Comparison of ENCODE assay signal across 10 cellular contexts in genomic region chr3:136730595-136731273, GRCh38. TPM values are rescaled to one million over a fixed set of nuclear protein-coding genes. Genes with fewer than 3 reads are reported as not detected.
DNase-seq lines count a peak whose midpoint lies in the region; ATAC-seq and TF ChIP-seq lines count a peak whose summit lies in the region.
"Had no signal": no experiment of that assay in that cellular context is flagged by ENCODE, and none has a peak within 500 bp of the region (broad histone marks: within the 10 kb centered on the region; RNA-seq: fewer than 3 reads in every experiment).

No MANE protein-coding gene starts in this region.

- H3K4me1 Mint-ChIP-seq in activated T-cell treated with anti-CD3 and anti-CD28 coated beads, Interleukin-2, amount 50 U/mL, for 72 hours (ENCODE audit: low read depth), result peaks cover 66% of the 10 kb centered on the region
- H3K4me1 Mint-ChIP-seq in activated B cell treated with CpG ODN at 0.5 μM for 24 hours, result peaks cover 75% of the 10 kb centered on the region
- peaks cover 81% of the 10 kb centered on the region for H3K4me1 Mint-ChIP-seq in stimulated activated naive CD8-positive, alpha-beta T cell treated with anti-CD3 and anti-CD28 coated beads, Interleukin-15, Interleukin-2, amounts not matched to agents 100 ng/mL and 50 ng/mL, for 24 hours (ENCODE audit: low read depth)

- peak overlapping the region; percentile 14 for H3K27ac Mint-ChIP-seq in activated T-cell treated with anti-CD3 and anti-CD28 coated beads, Interleukin-2, amount 50 U/mL, for 72 hours
- H3K27ac Mint-ChIP-seq in activated B cell treated with CpG ODN at 0.5 μM for 24 hours, result no peak overlapping the region
- H3K27ac Mint-ChIP-seq in stimulated activated naive CD8-positive, alpha-beta T cell treated with anti-CD3 and anti-CD28 coated beads, Interleukin-15, Interleukin-2, amounts not matched to agents 100 ng/mL and 50 ng/mL, for 24 hours, result peak overlapping the region; percentile 34

- TF ChIP-seq CTCF in activated B cell treated with CpG ODN at 0.5 μM for 24 hours (IDR thresholded peaks at IDR 0.05), result no peak

- intact Hi-C loops in activated B cell treated with CpG ODN at 0.5 μM for 24 hours (cut with micrococcal nuclease), result no loop called here

- peak overlapping the region in 1 of 2 donors; percentile 1 for H3K4me3 Mint-ChIP-seq in activated T-cell treated with anti-CD3 and anti-CD28 coated beads, Interleukin-2, amount 50 U/mL, for 72 hours
- H3K4me3 Mint-ChIP-seq in activated B cell treated with CpG ODN at 0.5 μM for 24 hours, result no peak overlapping the region
- no peak overlapping the region for H3K4me3 Mint-ChIP-seq in stimulated activated naive CD8-positive, alpha-beta T cell treated with anti-CD3 and anti-CD28 coated beads, Interleukin-15, Interleukin-2, amounts not matched to agents 100 ng/mL and 50 ng/mL, for 24 hours

- no peaks in the 10 kb centered on the region for H3K27me3 Mint-ChIP-seq in activated T-cell treated with anti-CD3 and anti-CD28 coated beads, Interleukin-2, amount 50 U/mL, for 72 hours (ENCODE audit: low read depth)
- no peaks in the 10 kb centered on the region for H3K27me3 Mint-ChIP-seq in activated B cell treated with CpG ODN at 0.5 μM for 24 hours
- no peaks in the 10 kb centered on the region for H3K27me3 Mint-ChIP-seq in stimulated activated naive CD8-positive, alpha-beta T cell treated with anti-CD3 and anti-CD28 coated beads, Interleukin-15, Interleukin-2, amounts not matched to agents 100 ng/mL and 50 ng/mL, for 24 hours

- CTCF ChIA-PET in activated B cell treated with CpG ODN at 0.5 μM for 24 hours (lab: Charles Lee), result no interaction called here

- H3K36me3 Mint-ChIP-seq in activated T-cell treated with anti-CD3 and anti-CD28 coated beads, Interleukin-2, amount 50 U/mL, for 72 hours (ENCODE audit: insufficient read depth in 2 of 2), result no peaks in the 10 kb centered on the region
- no peaks in the 10 kb centered on the region for H3K36me3 Mint-ChIP-seq in activated B cell treated with CpG ODN at 0.5 μM for 24 hours (ENCODE audit: low read depth)
- no peaks in the 10 kb centered on the region for H3K36me3 Mint-ChIP-seq in stimulated activated naive CD8-positive, alpha-beta T cell treated with anti-CD3 and anti-CD28 coated beads, Interleukin-15, Interleukin-2, amounts not matched to agents 100 ng/mL and 50 ng/mL, for 24 hours (ENCODE audit: low read depth)

- POLR2A ChIA-PET in activated B cell treated with CpG ODN at 0.5 μM for 24 hours (lab: Charles Lee), result interaction anchor here (0.7 kb wide), 1 partner anchor 295 kb away, joined by 3 read pairs; no protein-coding TSS in a partner anchor

- ATAC-seq in activated T-cell treated with anti-CD3 and anti-CD28 coated beads, Interleukin-2, amount 50 U/mL, for 72 hours (replicated peaks in 1 of 2), result peak; percentile 75 to 83
- ATAC-seq in HG02678 (IDR thresholded peaks at IDR 0.05; ENCODE audit: unreplicated experiment) (peak; percentile 63), activated B cell treated with CpG ODN at 0.5 μM for 24 hours (ENCODE audit: low read depth) (peak; percentile 18), HG03439 (IDR thresholded peaks at IDR 0.05; ENCODE audit: unreplicated experiment) (no peak)

- DNase-seq in activated T-cell treated with anti-CD3 and anti-CD28 coated beads, Interleukin-2, amount 50 U/mL, for 72 hours, result peak in 1 of 2 donors; percentile 15
- DNase-seq in activated T-cell treated with anti-CD3 and anti-CD28 coated beads, Interleukin-2, amount 50 U/mL, for 1 hour, result no peak
- DNase-seq in activated B cell treated with CpG ODN at 0.5 μM for 24 hours, result no peak
- DNase-seq in stimulated activated CD8-positive, alpha-beta memory T cell treated with anti-CD3 and anti-CD28 coated beads, Interleukin-4, amount 100 ng/mL, for 48 hours, result no peak
- DNase-seq in NCI-H1092 (lab: John Stamatoyannopoulos, UW), result no peak
- DNase-seq: heart left ventricle, NCI-H226 had no signal

- H3K9me3 Mint-ChIP-seq in activated T-cell treated with anti-CD3 and anti-CD28 coated beads, Interleukin-2, amount 50 U/mL, for 72 hours, result no peaks in the 10 kb centered on the region
- no peaks in the 10 kb centered on the region for H3K9me3 Mint-ChIP-seq in activated B cell treated with CpG ODN at 0.5 μM for 24 hours
- H3K9me3 Mint-ChIP-seq in stimulated activated naive CD8-positive, alpha-beta T cell treated with anti-CD3 and anti-CD28 coated beads, Interleukin-15, Interleukin-2, amounts not matched to agents 100 ng/mL and 50 ng/mL, for 24 hours, result no peaks in the 10 kb centered on the region

RNA-seq across cellular contexts. Expression of gene STAG1, which starts 21.4 kb away (rescaled TPM):
- total RNA-seq in activated T-cell treated with anti-CD3 and anti-CD28 coated beads, Interleukin-2, amount 50 U/mL, for 72 hours, result 10 to 100 TPM; 41.0 to 52.7 TPM
- total RNA-seq in activated B cell treated with CpG ODN at 0.5 μM for 24 hours, result 47.0 and 57.1 TPM in 2 replicates
